1 cellular context compared by ENCODE assay signal in genomic region chr22:32474635-32475427, GRCh38.
TF ChIP-seq lines count a peak whose summit lies in the region.

Gene FBXO7, plus strand, starts transcription at chr22:32474811. Its CDS starts 192 bp downstream, at chr22:32475003.

TF ChIP-seq in HepG2, 621 proteins besides CTCF, POLR2A, EP300 and RAD21 (continued from another document and continues in another):
- 0 out of 2 replicates have a peak, but pooled peaks have one; percentile 45 for TF ChIP-seq ZNF788 (CRISPR knock-in tag; IDR thresholded peaks at IDR 0.05; ENCODE audit: borderline replicate concordance)
- TF ChIP-seq SRF (IDR thresholded peaks at IDR 0.05; ENCODE audit: low read depth, low read length): peak; percentile 85
- TF ChIP-seq JDP2 (CRISPR knock-in tag; IDR thresholded peaks at IDR 0.05; ENCODE audit: borderline replicate concordance): no peak
- TF ChIP-seq NR2F2 (IDR thresholded peaks at IDR 0.05; ENCODE audit: borderline replicate concordance, low read depth): peak; percentile 11; the same call in 1 of the 2 replicates
- TF ChIP-seq ZNF20 (CRISPR knock-in tag; IDR thresholded peaks at IDR 0.05): 0 out of 2 replicates have a peak, but pooled peaks have one; percentile 71
- TF ChIP-seq HMGXB4 (CRISPR knock-in tag; IDR thresholded peaks at IDR 0.05; ENCODE audit: borderline replicate concordance in 1 of 2, low read depth in 1 of 2): peak; percentile 94; a peak in 3 of 4 replicates
- TF ChIP-seq RAD51 (IDR thresholded peaks at IDR 0.05; ENCODE audit: borderline replicate concordance): no peak
- TF ChIP-seq ZNF17 (CRISPR knock-in tag; IDR thresholded peaks at IDR 0.05): 0 out of 2 replicates have a peak, but pooled peaks have one; percentile 62
- TF ChIP-seq XBP1 (CRISPR knock-in tag; IDR thresholded peaks at IDR 0.05): no peak
- peak; percentile 75 for TF ChIP-seq HNRNPLL (IDR thresholded peaks at IDR 0.05; ENCODE audit: low read depth, low read length, poor library complexity, severe bottlenecking)
- no peak for TF ChIP-seq ZFP37 (CRISPR knock-in tag; IDR thresholded peaks at IDR 0.05; ENCODE audit: borderline replicate concordance)
- TF ChIP-seq NFKBIZ (CRISPR knock-in tag; IDR thresholded peaks at IDR 0.05): no peak
- no peak for TF ChIP-seq ZNF839 (CRISPR knock-in tag; IDR thresholded peaks at IDR 0.05; ENCODE audit: borderline replicate concordance)
- TF ChIP-seq MAX (IDR thresholded peaks at IDR 0.05): peak; percentile 46; the same call in 1 of the 2 replicates
- TF ChIP-seq KDM5B (CRISPR knock-in tag; IDR thresholded peaks at IDR 0.05; ENCODE audit: borderline replicate concordance): peak; percentile 93
- TF ChIP-seq PPARG (CRISPR knock-in tag; conservative IDR thresholded peaks at IDR 0.05): 0 out of 2 replicates have a peak, but pooled peaks have one; percentile 10
- no peak for TF ChIP-seq ZNF562 (CRISPR knock-in tag; IDR thresholded peaks at IDR 0.05; ENCODE audit: borderline replicate concordance)
- TF ChIP-seq PAX8 (CRISPR knock-in tag; IDR thresholded peaks at IDR 0.05; ENCODE audit: borderline replicate concordance): no peak
- peak; percentile 85 for TF ChIP-seq POLR2G (IDR thresholded peaks at IDR 0.05; ENCODE audit: low read depth, low read length)
- TF ChIP-seq FOXO4 (CRISPR knock-in tag; conservative IDR thresholded peaks at IDR 0.05): no peak
- no peak for TF ChIP-seq FOXP1 (IDR thresholded peaks at IDR 0.05)
- TF ChIP-seq FOXP1 (CRISPR knock-in tag; IDR thresholded peaks at IDR 0.05): no peak
- no peak for TF ChIP-seq CERS6 (CRISPR knock-in tag; IDR thresholded peaks at IDR 0.05)
- TF ChIP-seq NFYB (CRISPR knock-in tag; IDR thresholded peaks at IDR 0.05): 0 out of 2 replicates have a peak, but pooled peaks have one; percentile 23
- TF ChIP-seq ZNF709 (CRISPR knock-in tag; IDR thresholded peaks at IDR 0.05): no peak
- peak; percentile 74 for TF ChIP-seq THAP11 (CRISPR knock-in tag; IDR thresholded peaks at IDR 0.05)
- TF ChIP-seq U2AF2 (IDR thresholded peaks at IDR 0.05; ENCODE audit: low read depth, low read length): no peak
- no peak for TF ChIP-seq ZFP90 (CRISPR knock-in tag; IDR thresholded peaks at IDR 0.05; ENCODE audit: borderline replicate concordance)
- TF ChIP-seq ELK4 (CRISPR knock-in tag; IDR thresholded peaks at IDR 0.05; ENCODE audit: borderline replicate concordance): no peak
- no peak for TF ChIP-seq HDAC6 (IDR thresholded peaks at IDR 0.05; ENCODE audit: low read depth, low read length)
- no peak for TF ChIP-seq TGIF2 (CRISPR knock-in tag; IDR thresholded peaks at IDR 0.05)
- TF ChIP-seq ZNF563 (CRISPR knock-in tag; IDR thresholded peaks at IDR 0.05): peak; percentile 85; the same call in 1 of the 2 replicates
- no peak for TF ChIP-seq TCF7 (IDR thresholded peaks at IDR 0.05; ENCODE audit: low read depth)
- TF ChIP-seq SYNCRIP (IDR thresholded peaks at IDR 0.05; ENCODE audit: insufficient read depth, low read depth, low read length): no peak
- peak; percentile 17; the same call in 1 of the 2 replicates for TF ChIP-seq DRAP1 (CRISPR knock-in tag; IDR thresholded peaks at IDR 0.05)
- no peak; the same call in 1 of the 2 replicates for TF ChIP-seq ZNF333 (CRISPR knock-in tag; IDR thresholded peaks at IDR 0.05; ENCODE audit: borderline replicate concordance)
- TF ChIP-seq PTBP1 (IDR thresholded peaks at IDR 0.05; ENCODE audit: low read depth, low read length, poor library complexity, severe bottlenecking): no peak
- peak; percentile 72; the same call in 1 of the 2 replicates for TF ChIP-seq ZNF343 (CRISPR knock-in tag; IDR thresholded peaks at IDR 0.05)
- peak; percentile 71; the same call in 1 of the 2 replicates for TF ChIP-seq RNF219 (CRISPR knock-in tag; IDR thresholded peaks at IDR 0.05)
- TF ChIP-seq ARID2 (CRISPR knock-in tag; IDR thresholded peaks at IDR 0.05; ENCODE audit: borderline replicate concordance): no peak; the same call in 1 of the 2 replicates
- TF ChIP-seq ZNF557 (CRISPR knock-in tag; IDR thresholded peaks at IDR 0.05): no peak
- 0 out of 2 replicates have a peak, but pooled peaks have one; percentile 21 for TF ChIP-seq ZNF773 (CRISPR knock-in tag; IDR thresholded peaks at IDR 0.05; ENCODE audit: borderline replicate concordance)
- TF ChIP-seq ZNF513 (CRISPR knock-in tag; conservative IDR thresholded peaks at IDR 0.05): no peak
- no peak for TF ChIP-seq ZHX2 (IDR thresholded peaks at IDR 0.05; ENCODE audit: low read depth)
- TF ChIP-seq ZHX2 (CRISPR knock-in tag; IDR thresholded peaks at IDR 0.05; ENCODE audit: borderline replicate concordance): no peak
- no peak for TF ChIP-seq ZNF746 (CRISPR knock-in tag; IDR thresholded peaks at IDR 0.05)
- no peak for TF ChIP-seq MTA1 (CRISPR knock-in tag; IDR thresholded peaks at IDR 0.05; ENCODE audit: borderline replicate concordance)
- no peak for TF ChIP-seq MTA3 (CRISPR knock-in tag; IDR thresholded peaks at IDR 0.05)
- TF ChIP-seq ZNF775 (CRISPR knock-in tag; IDR thresholded peaks at IDR 0.05; ENCODE audit: borderline replicate concordance): no peak
- TF ChIP-seq MEIS1 (CRISPR knock-in tag; IDR thresholded peaks at IDR 0.05; ENCODE audit: borderline replicate concordance): peak; percentile 66
